Comparison of ENCODE assay signal across 25 cellular contexts in genomic region chr14:90583916-90584605, GRCh38.
"Had no signal": no experiment of that assay in that cellular context is flagged by ENCODE, and none has a peak within 500 bp of the region (broad histone marks: within the 10 kb centered on the region; RNA-seq: fewer than 3 reads in every experiment).

No MANE protein-coding gene starts in this region.

- H3K36me3 ChIP-seq: SJSA1 had no signal

- H3K27me3 ChIP-seq: ascending aorta, body of pancreas, SJSA1 had no signal

- H3K27ac Mint-ChIP-seq: activated CD8-positive, alpha-beta T cell treated with anti-CD3 and anti-CD28 coated beads, Interleukin-2, amount 10 ng/mL, durations not matched to agents 7 days and 5 days; T-helper 1 cell treated with Interleukin-12 subunit alpha and Interleukin-12 subunit beta and Interleukin-4 antibody, amounts not matched to agents 30 μg/mL and 1 μg/mL, for 36 hours had no signal

- H3K4me1 ChIP-seq: ascending aorta, body of pancreas, SJSA1 had no signal

- H3K27ac ChIP-seq: ascending aorta, body of pancreas, SJSA1 had no signal

- H3K4me3 Mint-ChIP-seq: activated CD8-positive, alpha-beta T cell treated with anti-CD3 and anti-CD28 coated beads, Interleukin-2, amount 10 ng/mL, durations not matched to agents 7 days and 5 days; T-helper 1 cell treated with Interleukin-12 subunit alpha and Interleukin-12 subunit beta and Interleukin-4 antibody, amounts not matched to agents 30 μg/mL and 1 μg/mL, for 36 hours had no signal

- DNase-seq: activated CD4-positive, alpha-beta T cell treated with anti-CD3 and anti-CD28 coated beads for 48 hours; activated CD4-positive, alpha-beta T cell treated with anti-CD3 and anti-CD28 coated beads, Interleukin-2, amount 50 U/mL, for 4 hours; activated CD4-positive, CD25-positive, alpha-beta regulatory T cell treated with anti-CD3 and anti-CD28 coated beads, Interleukin-2, amount 50 U/mL, for 72 hours; activated CD8-positive, alpha-beta memory T cell treated with anti-CD3 and anti-CD28 coated beads, Interleukin-2, amount 50 U/mL, for 48 hours; activated CD8-positive, alpha-beta T cell treated with anti-CD3 and anti-CD28 coated beads, Interleukin-2, amount 10 ng/mL, durations not matched to agents 7 days and 5 days; activated naive CD4-positive, alpha-beta T cell treated with anti-CD3 and anti-CD28 coated beads, Interleukin-2, amount 50 U/mL, for 16 hours; activated T-cell treated with anti-CD3 and anti-CD28 coated beads, Interleukin-2, amount 50 U/mL, for 1 hour; amniotic stem cell; body of pancreas; NCI-H1105 treated with DMSO at 0.1 percent for 48 hours; NCI-H1436 treated with DMSO at 0.1 percent for 48 hours; NCI-H187; NCI-H2081; NCI-H510A treated with DMSO at 0.1 percent for 48 hours; NCI-H69; NK-92 treated with Interleukin-12 subunit alpha and Interleukin-12 subunit beta, amount 100 ng/mL, for 24 hours; OCI-M1; RPMI8226; SHP77; SW 1271 had no signal

- H3K4me3 ChIP-seq: ascending aorta, body of pancreas, SJSA1 had no signal

- H3K9me3 Mint-ChIP-seq: T-helper 1 cell treated with Interleukin-12 subunit alpha and Interleukin-12 subunit beta and Interleukin-4 antibody, amounts not matched to agents 30 μg/mL and 1 μg/mL, for 36 hours had no signal

- H3K9me3 ChIP-seq: ascending aorta, body of pancreas, SJSA1 had no signal

- ATAC-seq: activated CD8-positive, alpha-beta T cell treated with anti-CD3 and anti-CD28 coated beads, Interleukin-2, amount 10 ng/mL, durations not matched to agents 7 days and 5 days; body of pancreas; Panc1; SK-N-SH treated with all-trans-retinoic acid at 6 μM for 48 hours had no signal
